In the genomic region with DNA sequence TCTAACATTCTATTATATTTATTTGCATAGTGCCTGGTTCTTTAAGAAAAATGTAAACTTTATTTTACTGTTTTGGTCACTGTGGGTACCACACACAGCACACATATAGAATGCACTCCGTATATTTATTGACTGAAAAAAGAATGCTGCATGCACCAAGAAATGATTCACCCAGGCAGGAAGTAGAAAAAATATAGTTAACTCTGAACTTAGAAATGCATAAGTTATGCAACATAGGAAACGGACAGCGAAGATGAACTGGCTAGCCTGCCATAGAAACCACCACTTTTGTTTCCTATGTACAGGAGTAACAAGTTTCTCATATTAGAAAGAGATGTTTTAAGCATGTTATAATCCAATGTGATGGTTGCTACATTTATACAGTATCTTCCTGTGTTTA, we compare ENCODE assay signal across 17 cellular contexts.
DNase-seq lines count a peak whose midpoint lies in the region; ATAC-seq and TF ChIP-seq lines count a peak whose summit lies in the region.
"Had no signal": no experiment of that assay in that cellular context is flagged by ENCODE, and none has a peak within 500 bp of the region (broad histone marks: within the 10 kb centered on the region; RNA-seq: fewer than 3 reads in every experiment).

No MANE protein-coding gene starts in this region.

- ATAC-seq in GM18909 (IDR thresholded peaks at IDR 0.05; ENCODE audit: poor library complexity, unreplicated experiment) (no peak), HG03175 (IDR thresholded peaks at IDR 0.05; ENCODE audit: unreplicated experiment) (no peak)

- H3K4me3 ChIP-seq in astrocyte of the spinal cord (ENCODE audit: low read depth, low read length): no peak overlapping the region
- no peak overlapping the region for H3K4me3 ChIP-seq in skeletal muscle cell (ENCODE audit: low read depth, low read length)

- in situ Hi-C loops in astrocyte of the spinal cord (cut with HindIII; ENCODE audit: low sequenced_read_pairs): no loop called here

- DNase-seq in Kasumi-1 (lab: John Stamatoyannopoulos, UW) (peak; percentile 64 to 69), NOMO-1 treated with dmso at 0.1 percent for 144 hours (lab: John Stamatoyannopoulos, UW; ENCODE audit: unreplicated experiment) (peak; percentile 75), astrocyte of the spinal cord (ENCODE audit: low read depth, low spot score) (peak; percentile 23), skeletal muscle cell (ENCODE audit: low read depth) (peak; percentile 31), NCI-H446 (lab: John Stamatoyannopoulos, UW) (no peak)
- DNase-seq: ACHN; CD4-positive, alpha-beta T cell; DMS79 treated with DMSO at 0.1 percent for 48 hours; GDM1; GOT3; MM.1S; NCI-H1436; NCI-H2081; NCI-H526; SW 1271 had no signal

- TF ChIP-seq CTCF in astrocyte of the spinal cord (IDR thresholded peaks at IDR 0.05; ENCODE audit: low read depth, low read length): no peak

Comparison
In these comparisons a context has a peak if more than half of its experiments do, and no peak if none do; other contexts are left out.
1. DNase-seq: peak in Kasumi-1 (2 of 2), NOMO-1 treated with dmso at 0.1 percent for 144 hours (single experiment), astrocyte of the spinal cord (single experiment) and skeletal muscle cell (single experiment); none in NCI-H446 (0 of 2).